Comparison of ENCODE assay signal across 8 cellular contexts in genomic region chr7:36258510-36259259, GRCh38.
DNase-seq lines count a peak whose midpoint lies in the region; ATAC-seq and TF ChIP-seq lines count a peak whose summit lies in the region.
"Not testable (repeated sequence)": the region's sequence is repeated elsewhere in the genome, so short reads cannot be mapped to it uniquely, and the experiment has no call there.

No MANE protein-coding gene starts in this region.

- H3K23ac ChIP-seq in IMR-90 (ENCODE audit: low read depth, low read length): peak overlapping the region; percentile 94
- not testable (repeated sequence) for H3K23ac ChIP-seq in mesendoderm (ENCODE audit: low read length)

- peak; percentile 93 for DNase-seq in DMS 273 (lab: John Stamatoyannopoulos, UW; ENCODE audit: unreplicated experiment)
- peak; percentile 93 for DNase-seq in IMR-90
- DNase-seq in NCI-H2227 treated with DMSO at 0.1 percent for 48 hours (lab: John Stamatoyannopoulos, UW): peak; percentile 69
- peak; percentile 76 to 92 for DNase-seq in SJSA1 (ENCODE audit: low read depth in 1 of 2, low spot score in 2 of 2)
- DNase-seq in colonic mucosa: peak; percentile 93
- peak; percentile 84 to 91 for DNase-seq in cardiac muscle cell (ENCODE audit: low read depth in 1 of 2, low spot score in 1 of 2)
- DNase-seq in mesendoderm: peak; percentile 97
- DNase-seq in smooth muscle cell (lab: John Stamatoyannopoulos, UW; ENCODE audit: unreplicated experiment): peak; percentile 40

- H2BK120ac ChIP-seq in IMR-90 (ENCODE audit: low read depth, low read length): peak overlapping the region; percentile 99
- H2BK120ac ChIP-seq in mesendoderm (ENCODE audit: low read depth, low read length): not testable (repeated sequence)

- not testable (repeated sequence) for H4K20me1 ChIP-seq in IMR-90 (ENCODE audit: insufficient read depth, low read length); smooth muscle cell (ENCODE audit: low read depth)

- H4K8ac ChIP-seq in IMR-90 (ENCODE audit: low read depth in 2 of 2, low read length in 2 of 2): peak overlapping the region; percentile 64 to 97; a peak in 3 of 4 replicates
- H4K8ac ChIP-seq in mesendoderm (ENCODE audit: low read depth, low read length): not testable (repeated sequence)

- ATAC-seq in IMR-90 (ENCODE audit: low read depth): peak; percentile 99

- H2BK15ac ChIP-seq in IMR-90 (ENCODE audit: low read depth, low read length): peak overlapping the region; percentile 98; the same call in 2 of the 3 replicates
- peak overlapping the region; percentile 60 for H2BK15ac ChIP-seq in mesendoderm (replicated peaks; ENCODE audit: low read depth)

- H3K4ac ChIP-seq in IMR-90 (ENCODE audit: low read depth, low read length) (peak overlapping the region; percentile 99), mesendoderm (ENCODE audit: low read depth, low read length) (peak overlapping the region; percentile 2)

- H3K9ac ChIP-seq in IMR-90 (ENCODE audit: low read depth, low read length): peak overlapping the region; percentile 13; the same call in 1 of the 2 replicates
- H3K9ac ChIP-seq in colonic mucosa (ENCODE audit: low read depth in 2 of 2, low read length in 2 of 2); mesendoderm (ENCODE audit: low read length); smooth muscle cell (ENCODE audit: low read depth): not testable (repeated sequence)

- not testable (repeated sequence) for TF ChIP-seq CTCF in IMR-90 (conservative IDR thresholded peaks at IDR 0.05; ENCODE audit: low read depth, low read length); colonic mucosa (IDR thresholded peaks at IDR 0.05); cardiac muscle cell (IDR thresholded peaks at IDR 0.05; ENCODE audit: low read depth, low read length); smooth muscle cell (IDR thresholded peaks at IDR 0.05; ENCODE audit: borderline replicate concordance, insufficient read depth, poor library complexity, severe bottlenecking)

- peak overlapping the region; percentile 99 for H3K14ac ChIP-seq in IMR-90 (replicated peaks; ENCODE audit: low read depth, low read length)

- H3K56ac ChIP-seq in IMR-90 (ENCODE audit: extremely low read depth, insufficient read depth, low read length) (peak overlapping the region; percentile 39; the same call in 1 of the 2 replicates), mesendoderm (ENCODE audit: low read length) (peak overlapping the region; percentile 64)

- H3K79me2 ChIP-seq in mesendoderm (ENCODE audit: control insufficient read depth, insufficient read depth, low read length); smooth muscle cell (ENCODE audit: low read depth): not testable (repeated sequence)

- H2AK9ac ChIP-seq in IMR-90 (replicated peaks; ENCODE audit: low read depth, low read length, poor library complexity): peak overlapping the region; percentile 65

- H3K18ac ChIP-seq in IMR-90 (ENCODE audit: low read depth, low read length) (peak overlapping the region; percentile 58), mesendoderm (ENCODE audit: low read length) (peak overlapping the region; percentile 80)

- H3K27me3 ChIP-seq in IMR-90 (ENCODE audit: control insufficient read depth, insufficient read depth, low read length); SJSA1 (replicated peaks); colonic mucosa; cardiac muscle cell; mesendoderm (ENCODE audit: insufficient read depth, low read length, poor library complexity); smooth muscle cell (ENCODE audit: low read depth): not testable (repeated sequence)

- CTCF ChIA-PET in IMR-90 (lab: Yijun Ruan, JAX): interaction anchor here (1.0 kb wide), 1 partner anchor 10 kb away, joined by 3 read pairs; no protein-coding TSS in a partner anchor

- H3F3A ChIP-seq in smooth muscle cell (ENCODE audit: low read depth): not testable (repeated sequence)

- H2AK5ac ChIP-seq in IMR-90 (ENCODE audit: low read depth, low read length): peak overlapping the region; percentile 98; the same call in 1 of the 2 replicates
- H2AK5ac ChIP-seq in mesendoderm (ENCODE audit: low read length): not testable (repeated sequence)

- POLR2A ChIA-PET in IMR-90 (lab: Charles Lee; ENCODE audit: unreplicated experiment): not testable (repeated sequence)

- not testable (repeated sequence) for H3K36me3 ChIP-seq in IMR-90 (ENCODE audit: control insufficient read depth, insufficient read depth, low read length); SJSA1; colonic mucosa; cardiac muscle cell; mesendoderm (ENCODE audit: control insufficient read depth, insufficient read depth, low read length); smooth muscle cell (ENCODE audit: low read depth)

- H2AFZ ChIP-seq in IMR-90 (replicated peaks; ENCODE audit: low read length, poor library complexity) (peak overlapping the region; percentile 86), smooth muscle cell (ENCODE audit: low read depth) (peak overlapping the region; percentile 86)

- peak overlapping the region; percentile 97 for H2BK20ac ChIP-seq in IMR-90 (ENCODE audit: low read depth, low read length)

- 0 out of 2 replicates have a peak, but pooled peaks have one; percentile 3 for TF ChIP-seq RAD21 in IMR-90 (IDR thresholded peaks at IDR 0.05; ENCODE audit: low read length)

- 40% methylated on average over 10 of the region's 18 CpGs; no CpG with 5 or more reads in 1 of the 2 experiments for WGBS in IMR-90 (ENCODE audit: extremely low coverage in 2 of 2, insufficient read length in 1 of 2), 2 experiments
- no CpG with 5 or more reads among the region's 18 CpGs for WGBS in mesendoderm (ENCODE audit: extremely low coverage, insufficient coverage, low lambda C conversion rate)
- WGBS in smooth muscle cell (ENCODE audit: low lambda C conversion rate): 34% methylated on average over 18 of the region's 18 CpGs

- in situ Hi-C loops in IMR-90 (cut with MboI; ENCODE audit: low sequenced_read_pairs): not testable (repeated sequence)

- dilution Hi-C loops in IMR-90 (cut with HindIII; ENCODE audit: low sequenced_read_pairs, unreplicated experiment): not testable (repeated sequence)

- not testable (repeated sequence) for H3K4me3 ChIP-seq in IMR-90 (ENCODE audit: insufficient read depth, low read depth, low read length); SJSA1; colonic mucosa; mesendoderm (ENCODE audit: low read length)
- H3K4me3 ChIP-seq in cardiac muscle cell (peak overlapping the region; percentile 6), smooth muscle cell (peak overlapping the region; percentile 21)

- H3K27ac ChIP-seq in IMR-90 (ENCODE audit: insufficient read depth, low read length): peak overlapping the region; percentile 63
- H3K27ac ChIP-seq in SJSA1; colonic mucosa; mesendoderm (ENCODE audit: low read depth, low read length): not testable (repeated sequence)
- H3K27ac ChIP-seq in cardiac muscle cell: peak overlapping the region; percentile 84
- H3K27ac ChIP-seq in smooth muscle cell (ENCODE audit: low read depth): peak overlapping the region; percentile 44

- H3K79me1 ChIP-seq in IMR-90 (ENCODE audit: low read depth in 1 of 2, low read length in 2 of 2): peaks cover 4 to 28% of the 10 kb centered on the region in 2 experiments; a peak in 3 of 4 replicates
- not testable (repeated sequence) for H3K79me1 ChIP-seq in mesendoderm (ENCODE audit: low read length)

- H2BK5ac ChIP-seq in IMR-90 (ENCODE audit: low read depth, low read length, poor library complexity, severe bottlenecking): peak overlapping the region; percentile 69
- H2BK5ac ChIP-seq in mesendoderm (ENCODE audit: low read length): not testable (repeated sequence)

- not testable (repeated sequence) for H3K9me3 ChIP-seq in IMR-90 (ENCODE audit: control insufficient read depth, insufficient read depth, low read length); SJSA1 (replicated peaks); colonic mucosa; cardiac muscle cell (ENCODE audit: low read depth); smooth muscle cell (replicated peaks; ENCODE audit: low read depth)

- H3K9me1 ChIP-seq in IMR-90 (ENCODE audit: insufficient read depth, low read length): peaks cover 12% of the 10 kb centered on the region

- BruUV-seq in IMR-90 (replicated peaks; lab: Mats Ljungman, UMichigan): not testable (repeated sequence)

- peak overlapping the region; percentile 79 for H4K91ac ChIP-seq in IMR-90 (ENCODE audit: insufficient read depth, low read depth, low read length)

- H3K4me1 ChIP-seq in IMR-90 (ENCODE audit: control insufficient read depth, insufficient read depth, low read length) (peaks cover 14% of the 10 kb centered on the region), SJSA1 (replicated peaks) (peaks cover 13% of the 10 kb centered on the region), colonic mucosa (peaks cover 19% of the 10 kb centered on the region)
- H3K4me1 ChIP-seq in cardiac muscle cell (ENCODE audit: low read depth); mesendoderm (ENCODE audit: control insufficient read depth, low read depth, low read length); smooth muscle cell (ENCODE audit: low read depth): not testable (repeated sequence)

- peak overlapping the region; percentile 58 for H4K5ac ChIP-seq in IMR-90 (ENCODE audit: low read depth, low read length)
- not testable (repeated sequence) for H4K5ac ChIP-seq in mesendoderm (ENCODE audit: low read length)

- intact Hi-C loops in IMR-90 (cut with micrococcal nuclease); colonic mucosa (cut with DNase I): not testable (repeated sequence)

- H3K4me2 ChIP-seq in IMR-90 (ENCODE audit: low read depth, low read length): peak overlapping the region; percentile 53
- not testable (repeated sequence) for H3K4me2 ChIP-seq in mesendoderm (ENCODE audit: low read length)
- H3K4me2 ChIP-seq in smooth muscle cell: peak overlapping the region; percentile 71

- not testable (repeated sequence) for TF ChIP-seq POLR2A in IMR-90 (IDR thresholded peaks at IDR 0.05; ENCODE audit: low read depth, low read length)

TF ChIP-seq in IMR-90, 13 proteins besides CTCF, POLR2A, EP300 and RAD21:
- TF ChIP-seq MAZ (IDR thresholded peaks at IDR 0.05; ENCODE audit: borderline replicate concordance, low read depth, low read length): peak; percentile 21; the same call in 1 of the 2 replicates
- peak; percentile 10; the same call in 1 of the 2 replicates for TF ChIP-seq SMC3 (IDR thresholded peaks at IDR 0.05; ENCODE audit: low read depth, low read length)

Comparison
In these comparisons a context has a peak if more than half of its experiments do, and no peak if none do; other contexts are left out.
1. DNase-seq: peak in every context shown above with its lines; median percentile 97 in mesendoderm; 93 in DMS 273; 93 in IMR-90; 93 in colonic mucosa; 88 in cardiac muscle cell; 84 in SJSA1; 69 in NCI-H2227 treated with DMSO at 0.1 percent for 48 hours; 40 in smooth muscle cell.